In genomic region chr6:79425589-79426311, GRCh38 we compare ENCODE assay signal across 20 cellular contexts.
DNase-seq lines count a peak whose midpoint lies in the region; ATAC-seq lines count a peak whose summit lies in the region.
"Had no signal": no experiment of that assay in that cellular context is flagged by ENCODE, and none has a peak within 500 bp of the region (broad histone marks: within the 10 kb centered on the region; RNA-seq: fewer than 3 reads in every experiment).

No MANE protein-coding gene starts in this region.

- ATAC-seq in stimulated activated naive B cell treated with anti-CD40 and anti-IgM and Interleukin-4, amounts not matched to agents 10 μg/mL and 1 μg/mL and 100 μg/mL, for 72 hours (replicated peaks): no peak
- ATAC-seq: HCT116, Right ventricle myocardium inferior had no signal

- H3K4me3 Mint-ChIP-seq in stimulated activated naive B cell treated with anti-CD40 and anti-IgM and Interleukin-4, amounts not matched to agents 10 μg/mL and 1 μg/mL and 100 μg/mL, for 72 hours: no peak overlapping the region
- H3K4me3 Mint-ChIP-seq: CD4-positive, alpha-beta memory T cell had no signal

- no peaks in the 10 kb centered on the region for H3K36me3 Mint-ChIP-seq in stimulated activated naive B cell treated with anti-CD40 and anti-IgM and Interleukin-4, amounts not matched to agents 10 μg/mL and 1 μg/mL and 100 μg/mL, for 72 hours
- H3K36me3 Mint-ChIP-seq: CD4-positive, alpha-beta memory T cell had no signal

- no peaks in the 10 kb centered on the region for H3K27me3 Mint-ChIP-seq in stimulated activated naive B cell treated with anti-CD40 and anti-IgM and Interleukin-4, amounts not matched to agents 10 μg/mL and 1 μg/mL and 100 μg/mL, for 72 hours

- H3K9me3 Mint-ChIP-seq in stimulated activated naive B cell treated with anti-CD40 and anti-IgM and Interleukin-4, amounts not matched to agents 10 μg/mL and 1 μg/mL and 100 μg/mL, for 72 hours: no peaks in the 10 kb centered on the region
- H3K9me3 Mint-ChIP-seq: CD4-positive, alpha-beta memory T cell had no signal

- no peaks in the 10 kb centered on the region for H3K4me1 Mint-ChIP-seq in stimulated activated naive B cell treated with anti-CD40 and anti-IgM and Interleukin-4, amounts not matched to agents 10 μg/mL and 1 μg/mL and 100 μg/mL, for 72 hours
- H3K4me1 Mint-ChIP-seq: CD4-positive, alpha-beta memory T cell had no signal

- H3K27ac Mint-ChIP-seq in stimulated activated naive B cell treated with anti-CD40 and anti-IgM and Interleukin-4, amounts not matched to agents 10 μg/mL and 1 μg/mL and 100 μg/mL, for 72 hours: peak overlapping the region; percentile 67
- H3K27ac Mint-ChIP-seq: CD4-positive, alpha-beta memory T cell had no signal

- DNase-seq in NCI-H2196 (lab: John Stamatoyannopoulos, UW; ENCODE audit: unreplicated experiment) (peak; percentile 30), NCI-H2196 treated with DMSO at 0.1 percent for 48 hours (lab: John Stamatoyannopoulos, UW; ENCODE audit: unreplicated experiment) (no peak), NCI-H774 (lab: John Stamatoyannopoulos, UW) (peak; percentile 40), inferior parietal cortex (ENCODE audit: extremely low spot score) (peak; percentile 12), kidney tubule cell (ENCODE audit: low spot score) (no peak), pons (ENCODE audit: low spot score) (no peak), HuH-7 (ENCODE audit: low spot score) (no peak)
- DNase-seq in stimulated activated naive B cell treated with anti-CD40 and anti-IgM and Interleukin-4, amounts not matched to agents 10 μg/mL and 1 μg/mL and 100 μg/mL, for 72 hours: no peak
- DNase-seq: CD4-positive, alpha-beta memory T cell; DMS79; GOT3; KG1; NCI-H1417 treated with DMSO at 0.1 percent for 48 hours; NCI-H1930; NCI-H345; NCI-H524 treated with DMSO at 0.1 percent for 48 hours; NK-92 treated with Interleukin-12 subunit alpha and Interleukin-12 subunit beta, amount 100 ng/mL, for 24 hours; Peyer's patch had no signal

Comparison
In these comparisons a context has a peak if more than half of its experiments do, and no peak if none do; other contexts are left out.
1. DNase-seq: peak in NCI-H2196 (single experiment), NCI-H774 (single experiment) and inferior parietal cortex (single experiment); none in NCI-H2196 treated with DMSO at 0.1 percent for 48 hours (single experiment), stimulated activated naive B cell treated with anti-CD40 and anti-IgM and Interleukin-4, amounts not matched to agents 10 μg/mL and 1 μg/mL and 100 μg/mL, for 72 hours (single experiment), kidney tubule cell (single experiment), pons (single experiment) and HuH-7 (single experiment).